In the genomic region with DNA sequence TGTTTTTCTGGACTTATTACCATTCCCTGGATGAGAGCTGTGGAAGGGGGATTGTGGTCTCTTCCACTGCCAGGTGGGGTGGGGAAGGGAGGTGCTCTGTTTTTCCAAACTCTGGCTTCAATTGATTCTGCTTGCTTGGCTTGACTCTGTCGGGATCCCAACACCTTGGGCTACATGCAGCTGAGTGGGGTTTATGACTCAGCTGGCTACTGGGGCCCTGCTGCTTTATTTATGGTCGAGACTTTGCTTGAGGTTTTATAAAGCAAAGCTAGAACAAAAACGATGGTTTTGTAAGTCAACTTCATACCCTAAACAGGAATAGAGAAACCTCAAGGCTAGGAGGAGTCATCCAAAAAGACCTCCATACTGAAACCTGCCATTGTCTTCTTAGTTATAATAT, we compare ENCODE assay signal across 10 cellular contexts.
DNase-seq lines count a peak whose midpoint lies in the region; ATAC-seq, FAIRE-seq and TF ChIP-seq lines count a peak whose summit lies in the region.
"Had no signal": no experiment of that assay in that cellular context is flagged by ENCODE, and none has a peak within 500 bp of the region (broad histone marks: within the 10 kb centered on the region; RNA-seq: fewer than 3 reads in every experiment).

No MANE protein-coding gene starts in this region.

- no peak overlapping the region for H3K4me3 ChIP-seq in upper lobe of right lung
- H3K4me3 ChIP-seq in kidney (ENCODE audit: low read length in 2 of 2): no peak overlapping the region

- peak; percentile 22 for DNase-seq in activated naive CD4-positive, alpha-beta T cell treated with anti-CD3 and anti-CD28 coated beads for 36 hours
- no peak for DNase-seq in activated naive CD4-positive, alpha-beta T cell (lab: John Stamatoyannopoulos, UW)
- DNase-seq in M059J (ENCODE audit: low read depth) (peak; percentile 95), MCF 10A (ENCODE audit: unreplicated experiment) (peak; percentile 61), type B pancreatic cell (ENCODE audit: extremely low spot score, unreplicated experiment) (no peak), SHP77 treated with DMSO at 0.1 percent for 48 hours (lab: John Stamatoyannopoulos, UW) (no peak), upper lobe of right lung (no peak), kidney (no peak)
- DNase-seq: BE2C, hypothalamus had no signal

- H3K4me1 ChIP-seq in upper lobe of right lung (peaks cover 41% of the 10 kb centered on the region), kidney (ENCODE audit: control insufficient read depth in 1 of 2, insufficient read depth in 1 of 2, low read depth in 1 of 2, low read length in 2 of 2) (peaks cover 16 to 33% of the 10 kb centered on the region in 2 donors)

- no peaks in the 10 kb centered on the region for H3K9me3 Mint-ChIP-seq in activated naive CD4-positive, alpha-beta T cell treated with anti-CD3 and anti-CD28 coated beads for 36 hours
- H3K9me3 Mint-ChIP-seq in MCF 10A (ENCODE audit: unreplicated experiment) (no peaks in the 10 kb centered on the region), type B pancreatic cell (no peaks in the 10 kb centered on the region)

- no peak for TF ChIP-seq CTCF in MCF 10A (IDR thresholded peaks at IDR 0.05; ENCODE audit: unreplicated experiment)
- TF ChIP-seq CTCF in type B pancreatic cell (conservative IDR thresholded peaks at IDR 0.05): no peak
- TF ChIP-seq CTCF in upper lobe of right lung (IDR thresholded peaks at IDR 0.05): no peak
- TF ChIP-seq CTCF in kidney (IDR thresholded peaks at IDR 0.05; ENCODE audit: borderline replicate concordance, extremely low read depth, insufficient read depth): no peak

- intact Hi-C loops in activated naive CD4-positive, alpha-beta T cell treated with anti-CD3 and anti-CD28 coated beads for 36 hours (cut with micrococcal nuclease): no loop called here
- intact Hi-C loops in MCF 10A (cut with micrococcal nuclease) (loop anchor here (10.0 kb wide), 1 partner anchor 62 kb away; no protein-coding TSS in a partner anchor), upper lobe of right lung (cut with DNase I) (no loop called here), kidney (cut with DNase I) (no loop called here)

- no peak overlapping the region for H3K4me3 Mint-ChIP-seq in activated naive CD4-positive, alpha-beta T cell treated with anti-CD3 and anti-CD28 coated beads for 36 hours
- H3K4me3 Mint-ChIP-seq in MCF 10A (ENCODE audit: unreplicated experiment) (peak overlapping the region; percentile 35), type B pancreatic cell (no peak overlapping the region)

- no TSS peak for BruUV-seq in MCF 10A (replicated peaks; lab: Mats Ljungman, UMichigan)

- H3K9ac ChIP-seq in kidney (ENCODE audit: low read length in 2 of 2): no peak overlapping the region

- no peak for ATAC-seq in upper lobe of right lung

- no peaks in the 10 kb centered on the region for H3K27me3 Mint-ChIP-seq in activated naive CD4-positive, alpha-beta T cell treated with anti-CD3 and anti-CD28 coated beads for 36 hours (ENCODE audit: low read depth)
- H3K27me3 Mint-ChIP-seq in MCF 10A (ENCODE audit: insufficient read depth, unreplicated experiment) (no peaks in the 10 kb centered on the region), type B pancreatic cell (no peaks in the 10 kb centered on the region)

- H3K36me3 ChIP-seq in upper lobe of right lung: no peaks in the 10 kb centered on the region
- H3K36me3 ChIP-seq in kidney (ENCODE audit: control insufficient read depth in 1 of 2, insufficient read depth in 2 of 2, low read length in 2 of 2): peaks cover 2 to 7% of the 10 kb centered on the region in 2 donors

- H3K27ac Mint-ChIP-seq in activated naive CD4-positive, alpha-beta T cell treated with anti-CD3 and anti-CD28 coated beads for 36 hours: no peak overlapping the region
- H3K27ac Mint-ChIP-seq in MCF 10A (ENCODE audit: low read depth, unreplicated experiment) (peak overlapping the region; percentile 94), type B pancreatic cell (peak overlapping the region; percentile 71)

- peaks cover 33% of the 10 kb centered on the region for H3K36me3 Mint-ChIP-seq in activated naive CD4-positive, alpha-beta T cell treated with anti-CD3 and anti-CD28 coated beads for 36 hours (ENCODE audit: low read depth)
- H3K36me3 Mint-ChIP-seq in MCF 10A (ENCODE audit: insufficient read depth, unreplicated experiment) (peaks cover 15% of the 10 kb centered on the region), type B pancreatic cell (peaks cover 33% of the 10 kb centered on the region)

- H3K27me3 ChIP-seq in upper lobe of right lung: no peaks in the 10 kb centered on the region
- H3K27me3 ChIP-seq: BE2C had no signal

- H3K4me1 Mint-ChIP-seq in activated naive CD4-positive, alpha-beta T cell treated with anti-CD3 and anti-CD28 coated beads for 36 hours (ENCODE audit: low read depth): peaks cover 15% of the 10 kb centered on the region
- H3K4me1 Mint-ChIP-seq in MCF 10A (ENCODE audit: insufficient read depth, unreplicated experiment) (peaks cover 60% of the 10 kb centered on the region), type B pancreatic cell (ENCODE audit: unreplicated experiment) (peaks cover 73% of the 10 kb centered on the region)

- no peak for FAIRE-seq in kidney (lab: Jason Lieb, UNC)

- CTCF ChIA-PET in activated naive CD4-positive, alpha-beta T cell treated with anti-CD3 and anti-CD28 coated beads for 36 hours (lab: Charles Lee): no interaction called here
- CTCF ChIA-PET in MCF 10A (lab: Yijun Ruan, JAX): interaction anchor here (0.5 to 6.3 kb wide), 4 partner anchors 13 to 1420 kb away, joined by 3 to 35 read pairs (median 4); no protein-coding TSS in a partner anchor

- POLR2A ChIA-PET in MCF 10A (lab: Yijun Ruan, JAX): interaction anchor here (0.8 to 11.0 kb wide), 14 partner anchors 11 to 235 kb away, joined by 3 to 157 read pairs (median 17); no protein-coding TSS in a partner anchor

- H3K9me3 ChIP-seq in upper lobe of right lung (no peaks in the 10 kb centered on the region), kidney (ENCODE audit: control insufficient read depth in 1 of 2, low read length in 2 of 2) (no peaks in the 10 kb centered on the region)
- H3K9me3 ChIP-seq: BE2C had no signal

- H3K27ac ChIP-seq in upper lobe of right lung: no peak overlapping the region
- no peak overlapping the region for H3K27ac ChIP-seq in kidney (ENCODE audit: low read depth in 2 of 2, low read length in 2 of 2)

Comparison
In these comparisons a context has a peak if more than half of its experiments do, and no peak if none do; other contexts are left out.
1. DNase-seq: peak in activated naive CD4-positive, alpha-beta T cell treated with anti-CD3 and anti-CD28 coated beads for 36 hours (single experiment), M059J (single experiment) and MCF 10A (single experiment); none in activated naive CD4-positive, alpha-beta T cell (0 of 4), type B pancreatic cell (single experiment), SHP77 treated with DMSO at 0.1 percent for 48 hours (single experiment), upper lobe of right lung (single experiment) and kidney (single experiment).